In the genomic region with DNA sequence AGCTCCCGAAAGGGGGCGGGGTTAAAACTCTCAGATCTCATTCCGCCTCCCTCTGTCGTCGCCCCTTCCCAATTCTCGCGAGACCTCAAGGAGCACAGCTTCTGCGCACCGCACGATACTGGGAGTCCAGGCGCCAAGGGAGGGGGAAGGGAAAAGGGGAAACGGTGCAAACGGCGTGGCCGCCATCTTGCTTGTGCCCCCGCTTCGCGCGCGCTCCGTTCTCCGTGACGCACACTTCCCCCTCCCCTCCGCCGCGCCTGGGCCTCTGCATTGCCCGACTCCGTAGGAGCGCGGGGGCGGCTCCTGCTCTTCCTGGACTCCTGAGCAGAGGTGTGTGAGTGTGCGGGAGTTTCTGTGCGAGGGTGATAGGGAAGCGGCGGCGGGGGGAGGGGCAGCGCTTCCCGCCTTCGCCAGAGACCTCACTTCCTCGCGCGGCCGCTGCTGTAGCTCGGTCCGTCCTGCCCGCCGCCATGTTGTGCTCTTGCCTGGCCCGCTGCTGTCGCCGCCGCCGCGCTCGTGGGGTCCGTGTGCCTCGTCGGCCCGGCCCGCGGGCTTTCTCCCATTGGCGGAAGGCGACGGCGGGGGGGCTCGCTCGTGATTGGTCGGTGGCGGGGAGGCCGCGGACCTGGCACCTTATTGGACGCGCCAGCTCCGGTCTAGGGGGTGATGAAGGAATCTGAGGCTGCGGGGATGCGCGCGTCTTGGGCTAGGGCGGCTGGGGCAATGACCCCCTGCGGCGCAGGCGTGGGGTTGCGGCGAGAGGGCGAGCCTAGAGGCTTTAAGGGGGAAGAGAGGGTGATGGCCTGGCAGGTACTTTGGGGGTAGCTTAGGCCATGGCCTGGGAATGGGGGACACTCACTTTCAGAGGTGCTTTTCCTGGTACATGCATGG, we compare ENCODE assay signal across 8 cellular contexts. TPM values are rescaled to one million over a fixed set of nuclear protein-coding genes. Genes with fewer than 3 reads are reported as not detected.
DNase-seq lines count a peak whose midpoint lies in the region; ATAC-seq and TF ChIP-seq lines count a peak whose summit lies in the region.

Gene NFYC (plus strand): TSS at position 167 of the 891 bp plus-strand sequence. CDS start 47,140 bp downstream, outside the sequence.

- TF ChIP-seq POLR2A in right lobe of liver (IDR thresholded peaks at IDR 0.05), result peak; percentile 97

- no peaks in the 10 kb centered on the region for H3K9me3 ChIP-seq in right lobe of liver

- peak within 1 kb of the TSS; percentile 98 to 99 (median 99) for H3K27ac Mint-ChIP-seq in CD14-positive monocyte
- H3K27ac Mint-ChIP-seq in activated CD4-positive, alpha-beta memory T cell treated with anti-CD3 and anti-CD28 coated beads for 36 hours, result peak within 1 kb of the TSS; percentile 90

- no peaks in the 10 kb centered on the region for H3K27me3 ChIP-seq in dorsolateral prefrontal cortex
- no peaks in the 10 kb centered on the region for H3K27me3 ChIP-seq in right lobe of liver

- peaks cover 44% of the 10 kb centered on the region for H3K4me1 Mint-ChIP-seq in CD14-positive monocyte
- peaks cover 59% of the 10 kb centered on the region for H3K4me1 Mint-ChIP-seq in activated CD4-positive, alpha-beta memory T cell treated with anti-CD3 and anti-CD28 coated beads for 36 hours (ENCODE audit: low read depth)

- H3K27me3 Mint-ChIP-seq in CD14-positive monocyte (ENCODE audit: low read depth in 3 of 3), result no peaks in the 10 kb centered on the region
- no peaks in the 10 kb centered on the region for H3K27me3 Mint-ChIP-seq in activated CD4-positive, alpha-beta memory T cell treated with anti-CD3 and anti-CD28 coated beads for 36 hours

- H3K9me3 Mint-ChIP-seq in CD14-positive monocyte, result peaks cover 0 to 2% (median 0%) of the 10 kb centered on the region in 7 donors
- no peaks in the 10 kb centered on the region for H3K9me3 Mint-ChIP-seq in activated CD4-positive, alpha-beta memory T cell treated with anti-CD3 and anti-CD28 coated beads for 36 hours

- H3K4me3 ChIP-seq in dorsolateral prefrontal cortex (peak within 1 kb of the TSS; percentile 70 to 99 (median 91)), right lobe of liver (peak within 1 kb of the TSS; percentile 86 to 94 (median 91))

- TF ChIP-seq CTCF in CD14-positive monocyte (IDR thresholded peaks at IDR 0.05) (no peak), dorsolateral prefrontal cortex (IDR thresholded peaks at IDR 0.05 in 54 of 56, conservative IDR thresholded peaks at IDR 0.05 in 2 of 56; ENCODE audit: low read depth in 1 of 56, partially characterized antibody in 56 of 56) (peak in 29 of 56 donors; percentile 7 to 59 (median 28)), right lobe of liver (IDR thresholded peaks at IDR 0.05) (no peak)

- H3K4me3 Mint-ChIP-seq in CD14-positive monocyte, result peak within 1 kb of the TSS; percentile 89 to 99
- peak within 1 kb of the TSS; percentile 90 for H3K4me3 Mint-ChIP-seq in activated CD4-positive, alpha-beta memory T cell treated with anti-CD3 and anti-CD28 coated beads for 36 hours

- DNase-seq in CD14-positive monocyte (ENCODE audit: low spot score) (peak; percentile 99), NCI-H82 treated with DMSO at 0.1 percent for 48 hours (lab: John Stamatoyannopoulos, UW; ENCODE audit: unreplicated experiment) (peak; percentile 97), dorsolateral prefrontal cortex (peak; percentile 91 to 97 (median 94)), right lobe of liver (peak; percentile 95 to 97 (median 97))
- DNase-seq in activated CD4-positive, alpha-beta memory T cell treated with anti-CD3 and anti-CD28 coated beads for 36 hours, result peak; percentile 98
- peak; percentile 90 to 96 for DNase-seq in stimulated activated CD4-positive, alpha-beta T cell treated with anti-CD3 and anti-CD28 coated beads, Interleukin-4, amount 100 ng/mL, for 4 hours

- POLR2A ChIA-PET in activated CD4-positive, alpha-beta memory T cell treated with anti-CD3 and anti-CD28 coated beads for 36 hours (lab: Charles Lee), result interaction anchor here (0.7 to 2.4 kb wide), 22 partner anchors 9 to 318 kb away, joined by 3 to 15 read pairs (median 4); partner anchors contain the start of genes CITED4, CTPS1, RIMS3 and ZFP69B

- H3K36me3 ChIP-seq in right lobe of liver, result no peaks in the 10 kb centered on the region

- ATAC-seq in GM19397 (IDR thresholded peaks at IDR 0.05; ENCODE audit: unreplicated experiment) (peak; percentile 78), HG03571 (IDR thresholded peaks at IDR 0.05; ENCODE audit: unreplicated experiment) (peak; percentile 68), right lobe of liver (peak; percentile 90 to 92 (median 91))

- peaks cover 0 to 31% (median 6%) of the 10 kb centered on the region in 4 donors for H3K4me1 ChIP-seq in right lobe of liver

- peaks cover 15 to 16% of the 10 kb centered on the region in 2 donors for H3K36me3 Mint-ChIP-seq in CD14-positive monocyte
- H3K36me3 Mint-ChIP-seq in activated CD4-positive, alpha-beta memory T cell treated with anti-CD3 and anti-CD28 coated beads for 36 hours, result peaks cover 15% of the 10 kb centered on the region

- WGBS in right lobe of liver (ENCODE audit: insufficient coverage, low coverage, low lambda C conversion rate, missing lambda C conversion rate), result under 1% methylated on average over 33 of the region's 84 CpGs

- peak within 1 kb of the TSS; percentile 96 to 100 (median 100) for H3K27ac ChIP-seq in dorsolateral prefrontal cortex
- H3K27ac ChIP-seq in right lobe of liver, result peak within 1 kb of the TSS; percentile 99 to 100 (median 99)

- intact Hi-C loops in CD14-positive monocyte (cut with micrococcal nuclease), result no loop called here
- intact Hi-C loops in activated CD4-positive, alpha-beta memory T cell treated with anti-CD3 and anti-CD28 coated beads for 36 hours (cut with micrococcal nuclease), result loop anchor here (1.0 to 10.0 kb wide), 10 partner anchors 18 to 651 kb away; partner anchors contain the start of genes CAP1, CTPS1, ZFP69B and ZNF684
- intact Hi-C loops in dorsolateral prefrontal cortex (cut with DNase I), result loop anchor here (2.0 to 5.0 kb wide), 2 partner anchors 17 to 161 kb away; no protein-coding TSS in a partner anchor
- intact Hi-C loops in right lobe of liver (cut with DNase I), result no loop called here

- CTCF ChIA-PET in activated CD4-positive, alpha-beta memory T cell treated with anti-CD3 and anti-CD28 coated beads for 36 hours (lab: Charles Lee), result interaction anchor here (0.6 to 3.7 kb wide), 12 partner anchors 9 to 257 kb away, joined by 3 to 34 read pairs (median 4); partner anchors contain the start of gene ZNF684

RNA-seq across cellular contexts. Expression of gene NFYC, which starts in this region (rescaled TPM):
- polyA plus RNA-seq in CD14-positive monocyte, result 10 to 100 TPM; 61.2 to 68.2 TPM
- 10 to 100 TPM; 52.6 to 61.7 TPM for total RNA-seq in activated CD4-positive, alpha-beta memory T cell treated with anti-CD3 and anti-CD28 coated beads for 36 hours
- 10 to 100 TPM; 44.5 to 77.9 (median 59.4) TPM for total RNA-seq in dorsolateral prefrontal cortex
- total RNA-seq in right lobe of liver, result 10 to 100 TPM; 21.9 to 36.1 (median 28.1) TPM

Comparison
In these comparisons a context has a peak if more than half of its experiments do, and no peak if none do; other contexts are left out.
1. Peak in every context shown above with its lines: DNase-seq, ATAC-seq, H3K4me3 ChIP-seq and H3K27ac ChIP-seq.
2. CTCF ChIP-seq: peak in dorsolateral prefrontal cortex (29 of 56); none in CD14-positive monocyte (single experiment) and right lobe of liver (0 of 4).
3. intact Hi-C loops: an anchor here in activated CD4-positive, alpha-beta memory T cell treated with anti-CD3 and anti-CD28 coated beads for 36 hours (1.0 to 10.0 kb wide) and dorsolateral prefrontal cortex (2.0 to 5.0 kb wide); none called in CD14-positive monocyte and right lobe of liver.